Comparison of ENCODE assay signal across 20 cellular contexts in genomic region chr5:96149021-96149420, GRCh38.
"Had no signal": no experiment of that assay in that cellular context is flagged by ENCODE, and none has a peak within 500 bp of the region (broad histone marks: within the 10 kb centered on the region; RNA-seq: fewer than 3 reads in every experiment).

No MANE protein-coding gene starts in this region.

- ATAC-seq: activated CD8-positive, alpha-beta T cell treated with anti-CD3 and anti-CD28 coated beads, Interleukin-2, amount 10 ng/mL, durations not matched to agents 7 days and 5 days; lower lobe of right lung; stimulated activated naive CD8-positive, alpha-beta T cell treated with anti-CD3 and anti-CD28 coated beads, Interleukin-15, amount 100 ng/mL, for 72 hours; upper lobe of right lung had no signal

- H3K27ac ChIP-seq: brain microvascular endothelial cell, lower lobe of right lung, upper lobe of right lung had no signal

- H3K27me3 ChIP-seq: brain microvascular endothelial cell, upper lobe of right lung had no signal

- H3K36me3 Mint-ChIP-seq: activated naive CD8-positive, alpha-beta T cell treated with anti-CD3 and anti-CD28 coated beads, Interleukin-2, amount 10 ng/mL, durations not matched to agents 7 days and 5 days had no signal

- H3K9me3 Mint-ChIP-seq: activated naive CD8-positive, alpha-beta T cell treated with anti-CD3 and anti-CD28 coated beads, Interleukin-2, amount 10 ng/mL, durations not matched to agents 7 days and 5 days; activated T-cell treated with anti-CD3 and anti-CD28 coated beads, Interleukin-2, amount 50 U/mL, for 24 hours; activated T-helper 2 cell treated with anti-CD3 and anti-CD28 coated beads, Interferon-gamma antibody, Interleukin-2, Interleukin-4, amounts not matched to agents 10 μg/mL and 5 μg/mL and 100 μg/mL, durations not matched to agents 14 hours and 24 hours and 36 hours; stimulated activated naive CD8-positive, alpha-beta T cell treated with anti-CD3 and anti-CD28 coated beads, Interleukin-15, amount 100 ng/mL, for 72 hours had no signal

- H3K4me3 ChIP-seq: lower lobe of right lung, upper lobe of right lung had no signal

- H3K4me3 Mint-ChIP-seq: activated CD8-positive, alpha-beta T cell treated with anti-CD3 and anti-CD28 coated beads, Interleukin-2, amount 10 ng/mL, durations not matched to agents 7 days and 5 days; activated naive CD8-positive, alpha-beta T cell treated with anti-CD3 and anti-CD28 coated beads, Interleukin-2, amount 10 ng/mL, durations not matched to agents 7 days and 5 days; activated T-cell treated with anti-CD3 and anti-CD28 coated beads, Interleukin-2, amount 50 U/mL, for 24 hours; stimulated activated naive CD8-positive, alpha-beta T cell treated with anti-CD3 and anti-CD28 coated beads, Interleukin-15, amount 100 ng/mL, for 72 hours had no signal

- H3K4me1 Mint-ChIP-seq: activated naive CD8-positive, alpha-beta T cell treated with anti-CD3 and anti-CD28 coated beads, Interleukin-2, amount 10 ng/mL, durations not matched to agents 7 days and 5 days; stimulated activated naive CD8-positive, alpha-beta T cell treated with anti-CD3 and anti-CD28 coated beads, Interleukin-15, amount 100 ng/mL, for 72 hours had no signal

- H3K9me3 ChIP-seq: lower lobe of right lung, SK-N-SH, upper lobe of right lung had no signal

- H3K36me3 ChIP-seq: brain microvascular endothelial cell, lower lobe of right lung, upper lobe of right lung had no signal

- DNase-seq: activated CD4-positive, alpha-beta T cell treated with anti-CD3 and anti-CD28 coated beads for 48 hours; activated CD4-positive, CD25-positive, alpha-beta regulatory T cell; activated CD8-positive, alpha-beta T cell treated with anti-CD3 and anti-CD28 coated beads, Interleukin-2, amount 10 ng/mL, durations not matched to agents 7 days and 5 days; activated naive CD4-positive, alpha-beta T cell treated with Interleukin-2 at 50 U/mL for 16 hours; activated naive CD8-positive, alpha-beta T cell treated with anti-CD3 and anti-CD28 coated beads, Interleukin-2, amount 10 ng/mL, durations not matched to agents 7 days and 5 days; activated T-cell treated with anti-CD3 and anti-CD28 coated beads, Interleukin-2, amount 50 U/mL, for 24 hours; cortex of kidney; effector CD8-positive, alpha-beta T cell; hypothalamus; islet precursor cell; lower lobe of right lung; midbrain; occipital lobe; SK-N-SH; stimulated activated CD4-positive, alpha-beta T cell treated with anti-CD3 and anti-CD28 coated beads, Interleukin-2, amount 100 ng/mL, for 48 hours; stimulated activated naive CD8-positive, alpha-beta T cell treated with anti-CD3 and anti-CD28 coated beads, Interleukin-15, amount 100 ng/mL, for 72 hours; upper lobe of right lung had no signal

- H3K4me1 ChIP-seq: lower lobe of right lung, upper lobe of right lung had no signal

- H3K27ac Mint-ChIP-seq: activated CD8-positive, alpha-beta T cell treated with anti-CD3 and anti-CD28 coated beads, Interleukin-2, amount 10 ng/mL, durations not matched to agents 7 days and 5 days; activated naive CD8-positive, alpha-beta T cell treated with anti-CD3 and anti-CD28 coated beads, Interleukin-2, amount 10 ng/mL, durations not matched to agents 7 days and 5 days; activated T-cell treated with anti-CD3 and anti-CD28 coated beads, Interleukin-2, amount 50 U/mL, for 24 hours; activated T-helper 2 cell treated with anti-CD3 and anti-CD28 coated beads, Interferon-gamma antibody, Interleukin-2, Interleukin-4, amounts not matched to agents 10 μg/mL and 5 μg/mL and 100 μg/mL, durations not matched to agents 14 hours and 24 hours and 36 hours; progenitor cell of endocrine pancreas; stimulated activated naive CD8-positive, alpha-beta T cell treated with anti-CD3 and anti-CD28 coated beads, Interleukin-15, amount 100 ng/mL, for 72 hours had no signal
